11 cellular contexts compared by ENCODE assay signal in genomic region chr13:113110852-113111315, GRCh38. TPM values are rescaled to one million over a fixed set of nuclear protein-coding genes. Genes with fewer than 3 reads are reported as not detected.
A peak's percentile ranks its signal among the peaks of the same experiment; 100 is the strongest.
DNase-seq lines count a peak whose midpoint lies in the region; ATAC-seq and TF ChIP-seq lines count a peak whose summit lies in the region.
"Had no signal": no experiment of that assay in that cellular context is flagged by ENCODE, and none has a peak within 500 bp of the region (broad histone marks: within the 10 kb centered on the region; RNA-seq: fewer than 3 reads in every experiment).

No MANE protein-coding gene starts in this region.

- H3K9me3 Mint-ChIP-seq in activated naive CD4-positive, alpha-beta T cell treated with anti-CD3 and anti-CD28 coated beads for 36 hours: no peaks in the 10 kb centered on the region
- peaks cover 10% of the 10 kb centered on the region for H3K9me3 Mint-ChIP-seq in endodermal cell
- no peaks in the 10 kb centered on the region for H3K9me3 Mint-ChIP-seq in naive thymus-derived CD4-positive, alpha-beta T cell
- H3K9me3 Mint-ChIP-seq: activated CD4-positive, alpha-beta T cell treated with anti-CD3 and anti-CD28 coated beads, Interleukin-2, amount 10 ng/mL, durations not matched to agents 24 days and 14 days had no signal

- DNase-seq in activated naive CD4-positive, alpha-beta T cell treated with anti-CD3 and anti-CD28 coated beads for 36 hours: peak; percentile 3
- no peak for DNase-seq in activated naive CD4-positive, alpha-beta T cell treated with Interleukin-2 at 50 U/mL for 16 hours
- DNase-seq in endodermal cell (peak; percentile 44), tibial artery (peak in 1 of 2 donors; percentile 43), DMS153 treated with DMSO at 0.1 percent for 48 hours (lab: John Stamatoyannopoulos, UW; ENCODE audit: unreplicated experiment) (no peak)
- no peak for DNase-seq in naive thymus-derived CD4-positive, alpha-beta T cell
- DNase-seq: activated CD4-positive, alpha-beta T cell treated with anti-CD3 and anti-CD28 coated beads, Interleukin-2, amount 10 ng/mL, durations not matched to agents 24 days and 14 days; PC-9 had no signal

- CTCF ChIA-PET in activated naive CD4-positive, alpha-beta T cell treated with anti-CD3 and anti-CD28 coated beads for 36 hours (lab: Charles Lee): no interaction called here
- CTCF ChIA-PET in naive thymus-derived CD4-positive, alpha-beta T cell (lab: Charles Lee): no interaction called here

- TF ChIP-seq CTCF in endodermal cell (conservative IDR thresholded peaks at IDR 0.05) (no peak), tibial artery (IDR thresholded peaks at IDR 0.05) (no peak)

- intact Hi-C loops in activated naive CD4-positive, alpha-beta T cell treated with anti-CD3 and anti-CD28 coated beads for 36 hours (cut with micrococcal nuclease): loop anchor here (5.0 kb wide), 1 partner anchor 41 kb away; no protein-coding TSS in a partner anchor
- intact Hi-C loops in naive thymus-derived CD4-positive, alpha-beta T cell (cut with micrococcal nuclease): no loop called here
- intact Hi-C loops in tibial artery (cut with DNase I; ENCODE audit: low total_unique reads): no loop called here

- H3K36me3 ChIP-seq in endodermal cell (ENCODE audit: control insufficient read depth, insufficient read depth, low read length) (no peaks in the 10 kb centered on the region), tibial artery (no peaks in the 10 kb centered on the region)
- H3K36me3 ChIP-seq in naive thymus-derived CD4-positive, alpha-beta T cell (ENCODE audit: control insufficient read depth in 2 of 3, insufficient read depth in 3 of 3, low read length in 3 of 3): no peaks in the 10 kb centered on the region
- H3K36me3 ChIP-seq: BLaER1 had no signal

- 44 to 48% methylated on average over 24 to 49 of the region's 49 CpGs for WGBS in endodermal cell (ENCODE audit: insufficient coverage in 1 of 2, insufficient read length in 1 of 2), 2 experiments

- no peak overlapping the region for H3K27ac ChIP-seq in endodermal cell (ENCODE audit: low read depth, low read length)
- no peak overlapping the region for H3K27ac ChIP-seq in naive thymus-derived CD4-positive, alpha-beta T cell (ENCODE audit: low read depth, low read length)
- H3K27ac ChIP-seq in tibial artery: no peak overlapping the region
- H3K27ac ChIP-seq: BLaER1, PC-9 had no signal

- peaks cover 4% of the 10 kb centered on the region for H3K4me1 Mint-ChIP-seq in activated naive CD4-positive, alpha-beta T cell treated with anti-CD3 and anti-CD28 coated beads for 36 hours (ENCODE audit: low read depth)
- H3K4me1 Mint-ChIP-seq in endodermal cell: peaks cover 4% of the 10 kb centered on the region
- peaks cover 0 to 3% (median 0%) of the 10 kb centered on the region in 7 donors for H3K4me1 Mint-ChIP-seq in naive thymus-derived CD4-positive, alpha-beta T cell
- H3K4me1 Mint-ChIP-seq: activated CD4-positive, alpha-beta T cell treated with anti-CD3 and anti-CD28 coated beads, Interleukin-2, amount 10 ng/mL, durations not matched to agents 24 days and 14 days had no signal

- H3K4me1 ChIP-seq in endodermal cell (ENCODE audit: control insufficient read depth, insufficient read depth, low read length): peaks cover 2% of the 10 kb centered on the region
- peaks cover 3 to 6% of the 10 kb centered on the region in 2 donors for H3K4me1 ChIP-seq in naive thymus-derived CD4-positive, alpha-beta T cell (ENCODE audit: control insufficient read depth in 2 of 2, insufficient read depth in 2 of 2, low read length in 2 of 2)
- H3K4me1 ChIP-seq in tibial artery: peaks cover 0 to 18% (median 14%) of the 10 kb centered on the region in 4 donors

- H3K27ac Mint-ChIP-seq in activated naive CD4-positive, alpha-beta T cell treated with anti-CD3 and anti-CD28 coated beads for 36 hours: no peak overlapping the region
- no peak overlapping the region for H3K27ac Mint-ChIP-seq in endodermal cell
- no peak overlapping the region for H3K27ac Mint-ChIP-seq in naive thymus-derived CD4-positive, alpha-beta T cell
- H3K27ac Mint-ChIP-seq: activated CD4-positive, alpha-beta T cell treated with anti-CD3 and anti-CD28 coated beads, Interleukin-2, amount 10 ng/mL, durations not matched to agents 24 days and 14 days had no signal

- ATAC-seq in naive thymus-derived CD4-positive, alpha-beta T cell: peak; percentile 19
- ATAC-seq in HG02678 (IDR thresholded peaks at IDR 0.05; ENCODE audit: unreplicated experiment) (no peak), HG03565 (IDR thresholded peaks at IDR 0.05; ENCODE audit: unreplicated experiment) (no peak)

- H3K9me3 ChIP-seq in endodermal cell (ENCODE audit: control insufficient read depth, low read length) (no peaks in the 10 kb centered on the region), tibial artery (no peaks in the 10 kb centered on the region)
- H3K9me3 ChIP-seq in naive thymus-derived CD4-positive, alpha-beta T cell (ENCODE audit: control insufficient read depth in 2 of 3, low read length in 3 of 3): no peaks in the 10 kb centered on the region

- H3K27me3 ChIP-seq in endodermal cell (ENCODE audit: control insufficient read depth, insufficient read depth, low read length, poor library complexity, severe bottlenecking) (peaks cover 45% of the 10 kb centered on the region), tibial artery (peaks cover 0 to 36% of the 10 kb centered on the region in 2 donors)
- peaks cover 0 to 8% of the 10 kb centered on the region in 2 donors for H3K27me3 ChIP-seq in naive thymus-derived CD4-positive, alpha-beta T cell (ENCODE audit: control insufficient read depth in 2 of 2, insufficient read depth in 2 of 2, low read length in 2 of 2)
- H3K27me3 ChIP-seq: BLaER1 had no signal

- peaks cover 3% of the 10 kb centered on the region for H3K27me3 Mint-ChIP-seq in activated naive CD4-positive, alpha-beta T cell treated with anti-CD3 and anti-CD28 coated beads for 36 hours (ENCODE audit: low read depth)
- H3K27me3 Mint-ChIP-seq in endodermal cell (ENCODE audit: insufficient read depth): peaks cover 28% of the 10 kb centered on the region
- peaks cover 0 to 6% (median 0%) of the 10 kb centered on the region in 5 donors for H3K27me3 Mint-ChIP-seq in naive thymus-derived CD4-positive, alpha-beta T cell

- H3K4me3 ChIP-seq in endodermal cell (ENCODE audit: low read length) (no peak overlapping the region), tibial artery (peak overlapping the region; percentile 30 to 40)
- H3K4me3 ChIP-seq in naive thymus-derived CD4-positive, alpha-beta T cell (ENCODE audit: low read length): peak overlapping the region; percentile 43
- H3K4me3 ChIP-seq: BLaER1, PC-9 had no signal

- no peaks in the 10 kb centered on the region for H3K36me3 Mint-ChIP-seq in activated naive CD4-positive, alpha-beta T cell treated with anti-CD3 and anti-CD28 coated beads for 36 hours (ENCODE audit: low read depth)
- peaks cover 12% of the 10 kb centered on the region for H3K36me3 Mint-ChIP-seq in endodermal cell (ENCODE audit: low read depth)
- no peaks in the 10 kb centered on the region for H3K36me3 Mint-ChIP-seq in naive thymus-derived CD4-positive, alpha-beta T cell

- POLR2A ChIA-PET in naive thymus-derived CD4-positive, alpha-beta T cell (lab: Charles Lee): no interaction called here

- peak overlapping the region; percentile 24 for H3K4me3 Mint-ChIP-seq in activated naive CD4-positive, alpha-beta T cell treated with anti-CD3 and anti-CD28 coated beads for 36 hours
- H3K4me3 Mint-ChIP-seq in endodermal cell: peak overlapping the region; percentile 44
- H3K4me3 Mint-ChIP-seq in naive thymus-derived CD4-positive, alpha-beta T cell: peak overlapping the region in 7 of 10 donors; percentile 36 to 74 (median 56)
- H3K4me3 Mint-ChIP-seq: activated CD4-positive, alpha-beta T cell treated with anti-CD3 and anti-CD28 coated beads, Interleukin-2, amount 10 ng/mL, durations not matched to agents 24 days and 14 days had no signal

- no peak overlapping the region for H3K9ac ChIP-seq in endodermal cell (ENCODE audit: extremely low read depth, low read length, poor library complexity, severe bottlenecking)
- H3K9ac ChIP-seq: BLaER1 had no signal

RNA-seq across cellular contexts. Expression of gene F7, which starts 5.3 kb away (rescaled TPM):
- under 1 TPM; 0.35 to 0.62 TPM for total RNA-seq in activated naive CD4-positive, alpha-beta T cell treated with anti-CD3 and anti-CD28 coated beads for 36 hours
- 1 to 10 TPM; 4.7 to 6.4 TPM for total RNA-seq in endodermal cell
- 2.3 TPM for polyA plus RNA-seq in endodermal cell (2013, experiment 1 of 2)
- 1.2 TPM for polyA plus RNA-seq in endodermal cell (2013, experiment 2 of 2)
- under 1 TPM in 1 of 5 experiments, not detected in 4; 0.40 TPM for total RNA-seq in naive thymus-derived CD4-positive, alpha-beta T cell
- polyA plus RNA-seq in naive thymus-derived CD4-positive, alpha-beta T cell: not detected
- total RNA-seq: activated CD4-positive, alpha-beta T cell treated with anti-CD3 and anti-CD28 coated beads, Interleukin-2, amount 10 ng/mL, durations not matched to agents 24 days and 14 days; PC-9 had no signal

RNA-seq across cellular contexts. Expression of gene F10, which starts 11.7 kb away (rescaled TPM):
- not detected for total RNA-seq in activated naive CD4-positive, alpha-beta T cell treated with anti-CD3 and anti-CD28 coated beads for 36 hours
- total RNA-seq in endodermal cell: 10 to 100 TPM; 18.7 to 32.4 TPM
- polyA plus RNA-seq in endodermal cell (2013, experiment 1 of 2): 15.5 TPM
- 18.2 TPM for polyA plus RNA-seq in endodermal cell (2013, experiment 2 of 2)
- total RNA-seq in naive thymus-derived CD4-positive, alpha-beta T cell: not detected
- not detected for polyA plus RNA-seq in naive thymus-derived CD4-positive, alpha-beta T cell
- total RNA-seq: activated CD4-positive, alpha-beta T cell treated with anti-CD3 and anti-CD28 coated beads, Interleukin-2, amount 10 ng/mL, durations not matched to agents 24 days and 14 days; PC-9 had no signal

RNA-seq across cellular contexts. Expression of gene PROZ, which starts 47.6 kb away (rescaled TPM):
- total RNA-seq in activated naive CD4-positive, alpha-beta T cell treated with anti-CD3 and anti-CD28 coated beads for 36 hours: not detected
- under 1 TPM; 0.40 to 0.84 TPM for total RNA-seq in endodermal cell
- 0.53 TPM for polyA plus RNA-seq in endodermal cell (2013, experiment 1 of 2)
- not detected for polyA plus RNA-seq in endodermal cell (2013, experiment 2 of 2)
- under 1 TPM in 1 of 5 experiments, not detected in 4; 0.24 TPM for total RNA-seq in naive thymus-derived CD4-positive, alpha-beta T cell
- polyA plus RNA-seq in naive thymus-derived CD4-positive, alpha-beta T cell: not detected
- total RNA-seq: activated CD4-positive, alpha-beta T cell treated with anti-CD3 and anti-CD28 coated beads, Interleukin-2, amount 10 ng/mL, durations not matched to agents 24 days and 14 days; PC-9 had no signal

Comparison
In these comparisons a context has a peak if more than half of its experiments do, and no peak if none do; other contexts are left out.
1. DNase-seq: peak in activated naive CD4-positive, alpha-beta T cell treated with anti-CD3 and anti-CD28 coated beads for 36 hours (single experiment) and endodermal cell (single experiment); none in activated naive CD4-positive, alpha-beta T cell treated with Interleukin-2 at 50 U/mL for 16 hours (single experiment), naive thymus-derived CD4-positive, alpha-beta T cell (0 of 9) and DMS153 treated with DMSO at 0.1 percent for 48 hours (single experiment).
2. RNA of gene F10, which starts 11.7 kb away (total RNA-seq): 18.7 to 32.4 TPM in endodermal cell; not detected in activated naive CD4-positive, alpha-beta T cell treated with anti-CD3 and anti-CD28 coated beads for 36 hours and not detected in naive thymus-derived CD4-positive, alpha-beta T cell; every median in the first group is over 10 times any median in the second.
3. Peak in every context shown above with its lines, with median percentiles within 50 percentile points of each other: H3K4me3 Mint-ChIP-seq.